Comparison of ENCODE assay signal across 33 cellular contexts in genomic region chr4:113874480-113874879, GRCh38.
"Had no signal": no experiment of that assay in that cellular context is flagged by ENCODE, and none has a peak within 500 bp of the region (broad histone marks: within the 10 kb centered on the region; RNA-seq: fewer than 3 reads in every experiment).

No MANE protein-coding gene starts in this region.

- H3K9me3 ChIP-seq: adrenal gland, ascending aorta, body of pancreas, breast epithelium had no signal

- H3K27me3 ChIP-seq: adrenal gland, ascending aorta, body of pancreas, brain microvascular endothelial cell, breast epithelium, cardiac muscle cell had no signal

- H3K4me1 ChIP-seq: adrenal gland, ascending aorta, body of pancreas, breast epithelium had no signal

- ATAC-seq: activated naive CD4-positive, alpha-beta T cell treated with anti-CD3 and anti-CD28 coated beads, Interleukin-2, amount 50 U/mL, for 72 hours; activated naive CD8-positive, alpha-beta T cell treated with anti-CD3 and anti-CD28 coated beads, Interleukin-2, amount 50 U/mL, for 24 hours; activated T-cell treated with anti-CD3 and anti-CD28 coated beads, Interleukin-2, amount 50 U/mL, for 4 hours; activated T-cell treated with anti-CD3 and anti-CD28 coated beads, Interleukin-2, amount 50 U/mL, for 72 hours; activated T-helper 17 cell treated with anti-CD3 and anti-CD28 coated beads, Interleukin-2, amount 50 U/mL, for 72 hours; body of pancreas had no signal

- FAIRE-seq: astrocyte, bronchial epithelial cell had no signal

- H3K36me3 ChIP-seq: adrenal gland, ascending aorta, brain microvascular endothelial cell, breast epithelium, cardiac muscle cell had no signal

- DNase-seq: activated effector memory CD4-positive, alpha-beta T cell treated with anti-CD3 and anti-CD28 coated beads, Interleukin-2, amount 50 U/mL, for 16 hours; activated effector memory CD4-positive, alpha-beta T cell treated with Interleukin-2 at 50 U/mL for 16 hours; activated gamma-delta T cell; activated gamma-delta T cell treated with Interleukin-2 at 50 U/mL for 16 hours; activated naive CD4-positive, alpha-beta T cell; activated naive CD4-positive, alpha-beta T cell treated with anti-CD3 and anti-CD28 coated beads for 36 hours; activated naive CD4-positive, alpha-beta T cell treated with anti-CD3 and anti-CD28 coated beads, Interleukin-2, amount 10 ng/mL, durations not matched to agents 7 days and 5 days; activated naive CD4-positive, alpha-beta T cell treated with anti-CD3 and anti-CD28 coated beads, Interleukin-2, amount 50 U/mL, for 16 hours; activated naive CD4-positive, alpha-beta T cell treated with Interleukin-2 at 50 U/mL for 16 hours; activated naive CD8-positive, alpha-beta T cell treated with anti-CD3 and anti-CD28 coated beads for 36 hours; activated naive CD8-positive, alpha-beta T cell treated with anti-CD3 and anti-CD28 coated beads, Interleukin-2, amount 10 ng/mL, durations not matched to agents 7 days and 5 days; activated naive CD8-positive, alpha-beta T cell treated with anti-CD3 and anti-CD28 coated beads, Interleukin-2, amount 50 U/mL, for 24 hours; activated T-cell treated with anti-CD3 and anti-CD28 coated beads, Interleukin-2, amount 50 U/mL, for 24 hours; activated T-cell treated with anti-CD3 and anti-CD28 coated beads, Interleukin-2, amount 50 U/mL, for 4 hours; activated T-cell treated with anti-CD3 and anti-CD28 coated beads, Interleukin-2, amount 50 U/mL, for 48 hours; activated T-cell treated with anti-CD3 and anti-CD28 coated beads, Interleukin-2, amount 50 U/mL, for 72 hours; adrenal gland; amniotic stem cell; amygdala; anterior cingulate cortex; aorta; brain microvascular endothelial cell; caudate nucleus; central memory CD4-positive, alpha-beta T cell; cerebellar nuclear complex had no signal

- H3K27ac ChIP-seq: adrenal gland, ascending aorta, body of pancreas, brain microvascular endothelial cell, breast epithelium, cardiac muscle cell had no signal

- H3K4me3 ChIP-seq: adrenal gland, ascending aorta, body of pancreas, breast epithelium, cardiac muscle cell had no signal
